20 cellular contexts compared by ENCODE assay signal in the genomic region with DNA sequence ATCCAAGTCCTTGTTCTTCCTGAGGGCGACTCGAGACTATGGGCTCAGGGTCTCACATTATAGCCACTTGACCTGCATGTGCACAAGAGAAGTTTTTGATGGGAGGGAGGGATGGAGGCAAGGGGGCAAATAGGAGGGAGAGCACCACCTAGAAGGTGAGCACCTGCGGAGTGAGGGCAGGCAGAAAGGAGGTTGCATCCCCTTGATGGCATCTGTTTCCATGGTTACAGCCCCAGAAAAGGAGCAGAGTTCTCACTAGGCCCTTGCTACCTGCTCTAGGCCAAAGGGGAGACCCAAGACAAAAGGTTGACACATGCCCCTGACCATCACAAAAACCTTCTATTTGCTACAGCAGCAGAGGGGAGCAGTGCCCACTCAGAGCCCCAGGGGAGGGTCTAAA.
"Had no signal": no experiment of that assay in that cellular context is flagged by ENCODE, and none has a peak within 500 bp of the region (broad histone marks: within the 10 kb centered on the region; RNA-seq: fewer than 3 reads in every experiment).

No MANE protein-coding gene starts in this region.

- H3K27me3 ChIP-seq: Peyer's patch, SJCRH30 had no signal

- H3K9me3 ChIP-seq: Peyer's patch, SJCRH30 had no signal

- ATAC-seq: Right ventricle myocardium inferior, SK-N-SH treated with all-trans-retinoic acid at 6 μM for 48 hours had no signal

- H3K36me3 ChIP-seq: Peyer's patch, SJCRH30 had no signal

- H3K27ac ChIP-seq: Peyer's patch, SJCRH30 had no signal

- H3K4me1 ChIP-seq: Peyer's patch, SJCRH30 had no signal

- H3K4me3 ChIP-seq: Peyer's patch, SJCRH30 had no signal

- DNase-seq: Karpas-422, KG1, MM.1S, NCI-H1092 treated with DMSO at 0.1 percent for 48 hours, NCI-H1436, NCI-H187, NCI-H2029, NCI-H2081 treated with DMSO at 0.1 percent for 48 hours, NCI-H2171, NCI-H226, NCI-H446, NCI-H510A, NCI-H524 treated with DMSO at 0.1 percent for 48 hours, NCI-H69, NCI-H774, Peyer's patch, SHP77 treated with DMSO at 0.1 percent for 48 hours, SJCRH30 had no signal
